27 cellular contexts compared by ENCODE assay signal in genomic region chr13:56332671-56333070, GRCh38.
"Had no signal": no experiment of that assay in that cellular context is flagged by ENCODE, and none has a peak within 500 bp of the region (broad histone marks: within the 10 kb centered on the region; RNA-seq: fewer than 3 reads in every experiment).

No MANE protein-coding gene starts in this region.

- H3K36me3 Mint-ChIP-seq: activated CD4-positive, alpha-beta memory T cell treated with anti-CD3 and anti-CD28 coated beads for 36 hours; activated naive CD4-positive, alpha-beta T cell treated with anti-CD3 and anti-CD28 coated beads, Interleukin-2, amount 10 ng/mL, durations not matched to agents 7 days and 5 days; activated naive CD8-positive, alpha-beta T cell treated with anti-CD3 and anti-CD28 coated beads, Interleukin-2, amount 10 ng/mL, durations not matched to agents 7 days and 5 days; brain; stimulated activated naive B cell treated with anti-CD40 and anti-IgM and Interleukin-4, amounts not matched to agents 10 μg/mL and 1 μg/mL and 100 μg/mL, for 72 hours had no signal

- ATAC-seq: left lung; lower lobe of right lung; naive thymus-derived CD8-positive, alpha-beta T cell; psoas muscle; stimulated activated naive B cell treated with anti-CD40 and anti-IgM and Interleukin-4, amounts not matched to agents 10 μg/mL and 1 μg/mL and 100 μg/mL, for 72 hours had no signal

- DNase-seq: activated CD4-positive, alpha-beta memory T cell treated with anti-CD3 and anti-CD28 coated beads for 36 hours; activated CD4-positive, alpha-beta T cell treated with anti-CD3 and anti-CD28 coated beads, Interleukin-2, amount 10 ng/mL, durations not matched to agents 24 days and 14 days; activated CD4-positive, CD25-positive, alpha-beta regulatory T cell treated with anti-CD3 and anti-CD28 coated beads, Interleukin-2, amount 50 U/mL, for 72 hours; activated CD8-positive, alpha-beta memory T cell treated with anti-CD3 and anti-CD28 coated beads, Interleukin-2, amount 50 U/mL, for 48 hours; activated gamma-delta T cell; activated naive CD4-positive, alpha-beta T cell treated with anti-CD3 and anti-CD28 coated beads, Interleukin-2, amount 10 ng/mL, durations not matched to agents 7 days and 5 days; activated naive CD8-positive, alpha-beta T cell treated with anti-CD3 and anti-CD28 coated beads, Interleukin-2, amount 10 ng/mL, durations not matched to agents 7 days and 5 days; activated T-cell treated with anti-CD3 and anti-CD28 coated beads, Interleukin-2, amount 50 U/mL, for 24 hours; cerebellar nuclear complex; colonic mucosa; effector CD8-positive, alpha-beta T cell; esophagus squamous epithelium; foreskin melanocyte; left lung; lower lobe of right lung; mesenchymal stem cell; naive thymus-derived CD8-positive, alpha-beta T cell; nucleus accumbens; psoas muscle; stimulated activated CD4-positive, alpha-beta T cell treated with anti-CD3 and anti-CD28 coated beads, Interleukin-15, amount 100 ng/mL, for 24 hours; stimulated activated CD4-positive, alpha-beta T cell treated with anti-CD3 and anti-CD28 coated beads, Interleukin-2, amount 100 ng/mL, for 24 hours; stimulated activated naive B cell treated with anti-CD40 and anti-IgM and Interleukin-4, amounts not matched to agents 10 μg/mL and 1 μg/mL and 100 μg/mL, for 72 hours; T-helper 9 cell; tibial artery; WERI-Rb-1 had no signal

- H3K27me3 Mint-ChIP-seq: activated CD4-positive, alpha-beta memory T cell treated with anti-CD3 and anti-CD28 coated beads for 36 hours; activated CD4-positive, alpha-beta T cell treated with anti-CD3 and anti-CD28 coated beads, Interleukin-2, amount 10 ng/mL, durations not matched to agents 24 days and 14 days; activated naive CD4-positive, alpha-beta T cell treated with anti-CD3 and anti-CD28 coated beads, Interleukin-2, amount 10 ng/mL, durations not matched to agents 7 days and 5 days; activated naive CD8-positive, alpha-beta T cell treated with anti-CD3 and anti-CD28 coated beads, Interleukin-2, amount 10 ng/mL, durations not matched to agents 7 days and 5 days; activated T-cell treated with anti-CD3 and anti-CD28 coated beads, Interleukin-2, amount 50 U/mL, for 24 hours; naive thymus-derived CD8-positive, alpha-beta T cell; stimulated activated naive B cell treated with anti-CD40 and anti-IgM and Interleukin-4, amounts not matched to agents 10 μg/mL and 1 μg/mL and 100 μg/mL, for 72 hours had no signal

- H3K4me3 Mint-ChIP-seq: activated CD4-positive, alpha-beta memory T cell treated with anti-CD3 and anti-CD28 coated beads for 36 hours; activated CD4-positive, alpha-beta T cell treated with anti-CD3 and anti-CD28 coated beads, Interleukin-2, amount 10 ng/mL, durations not matched to agents 24 days and 14 days; activated naive CD4-positive, alpha-beta T cell treated with anti-CD3 and anti-CD28 coated beads, Interleukin-2, amount 10 ng/mL, durations not matched to agents 7 days and 5 days; activated naive CD8-positive, alpha-beta T cell treated with anti-CD3 and anti-CD28 coated beads, Interleukin-2, amount 10 ng/mL, durations not matched to agents 7 days and 5 days; activated T-cell treated with anti-CD3 and anti-CD28 coated beads, Interleukin-2, amount 50 U/mL, for 24 hours; brain; naive thymus-derived CD8-positive, alpha-beta T cell; neural crest cell; stimulated activated naive B cell treated with anti-CD40 and anti-IgM and Interleukin-4, amounts not matched to agents 10 μg/mL and 1 μg/mL and 100 μg/mL, for 72 hours had no signal

- H3K27ac Mint-ChIP-seq: activated CD4-positive, alpha-beta memory T cell treated with anti-CD3 and anti-CD28 coated beads for 36 hours; activated CD4-positive, alpha-beta T cell treated with anti-CD3 and anti-CD28 coated beads, Interleukin-2, amount 10 ng/mL, durations not matched to agents 24 days and 14 days; activated naive CD4-positive, alpha-beta T cell treated with anti-CD3 and anti-CD28 coated beads, Interleukin-2, amount 10 ng/mL, durations not matched to agents 7 days and 5 days; activated naive CD8-positive, alpha-beta T cell treated with anti-CD3 and anti-CD28 coated beads, Interleukin-2, amount 10 ng/mL, durations not matched to agents 7 days and 5 days; activated T-cell treated with anti-CD3 and anti-CD28 coated beads, Interleukin-2, amount 50 U/mL, for 24 hours; brain; naive thymus-derived CD8-positive, alpha-beta T cell; stimulated activated naive B cell treated with anti-CD40 and anti-IgM and Interleukin-4, amounts not matched to agents 10 μg/mL and 1 μg/mL and 100 μg/mL, for 72 hours had no signal

- H3K4me1 Mint-ChIP-seq: activated CD4-positive, alpha-beta T cell treated with anti-CD3 and anti-CD28 coated beads, Interleukin-2, amount 10 ng/mL, durations not matched to agents 24 days and 14 days; activated naive CD4-positive, alpha-beta T cell treated with anti-CD3 and anti-CD28 coated beads, Interleukin-2, amount 10 ng/mL, durations not matched to agents 7 days and 5 days; activated naive CD8-positive, alpha-beta T cell treated with anti-CD3 and anti-CD28 coated beads, Interleukin-2, amount 10 ng/mL, durations not matched to agents 7 days and 5 days; brain; naive thymus-derived CD8-positive, alpha-beta T cell; neural crest cell; stimulated activated naive B cell treated with anti-CD40 and anti-IgM and Interleukin-4, amounts not matched to agents 10 μg/mL and 1 μg/mL and 100 μg/mL, for 72 hours had no signal

- H3K9me3 Mint-ChIP-seq: activated CD4-positive, alpha-beta T cell treated with anti-CD3 and anti-CD28 coated beads, Interleukin-2, amount 10 ng/mL, durations not matched to agents 24 days and 14 days; brain; neural crest cell had no signal
